ENCODE assay signal across 6 cellular contexts in genomic region chr14:70293461-70293860, GRCh38.
DNase-seq lines count a peak whose midpoint lies in the region; ATAC-seq and TF ChIP-seq lines count a peak whose summit lies in the region.
"Not testable (repeated sequence)": the region's sequence is repeated elsewhere in the genome, so short reads cannot be mapped to it uniquely, and the experiment has no call there.

No MANE protein-coding gene starts in this region.

- H3K36me3 Mint-ChIP-seq in WTC11; endodermal cell (ENCODE audit: low read depth); neural progenitor cell: not testable (repeated sequence)

- H3K4me3 ChIP-seq in HUES48 (ENCODE audit: low read depth, low read length) = 0 out of 2 replicates have a peak overlapping the region, but pooled peaks have one; percentile 25
- not testable (repeated sequence) for H3K4me3 ChIP-seq in endodermal cell (ENCODE audit: low read length); neural progenitor cell
- H3K4me3 ChIP-seq in iPS-18a (ENCODE audit: low read length) = peak overlapping the region; percentile 13

- CTCF ChIA-PET in WTC11 (lab: Charles Lee) = interaction anchor here (0.7 to 1.6 kb wide), 3 partner anchors 10 to 24 kb away, joined by 3 to 4 read pairs (median 3); no protein-coding TSS in a partner anchor

- H3K4me1 ChIP-seq in ES-I3 (ENCODE audit: insufficient read depth, low read length) (peaks cover 45% of the 10 kb centered on the region), HUES48 (ENCODE audit: control insufficient read depth, insufficient read depth, low read length) (peaks cover 44% of the 10 kb centered on the region), iPS-18a (ENCODE audit: control insufficient read depth, low read depth, low read length) (peaks cover 40% of the 10 kb centered on the region), neural progenitor cell (peaks cover 50% of the 10 kb centered on the region)
- not testable (repeated sequence) for H3K4me1 ChIP-seq in endodermal cell (ENCODE audit: control insufficient read depth, insufficient read depth, low read length)

- not testable (repeated sequence) for H2AFZ ChIP-seq in neural progenitor cell (replicated peaks)

- not testable (repeated sequence) for H3K9me3 Mint-ChIP-seq in WTC11, endodermal cell, neural progenitor cell

- not testable (repeated sequence) for H3K27me3 Mint-ChIP-seq in WTC11 (ENCODE audit: low read depth); endodermal cell (ENCODE audit: insufficient read depth); neural progenitor cell (ENCODE audit: insufficient read depth, low read depth)

- H3K9ac ChIP-seq in ES-I3 (ENCODE audit: low read depth, low read length) (peak overlapping the region; percentile 17; the same call in 1 of the 2 replicates), HUES48 (ENCODE audit: low read depth, low read length) (peak overlapping the region; percentile 58), iPS-18a (ENCODE audit: low read length) (peak overlapping the region; percentile 62)
- H3K9ac ChIP-seq in endodermal cell (ENCODE audit: extremely low read depth, low read length, poor library complexity, severe bottlenecking); neural progenitor cell: not testable (repeated sequence)

- H3K27ac ChIP-seq in HUES48 (ENCODE audit: low read depth, low read length) (peak overlapping the region; percentile 91), iPS-18a (ENCODE audit: low read length) (peak overlapping the region; percentile 94), neural progenitor cell (peak overlapping the region; percentile 87)
- H3K27ac ChIP-seq in endodermal cell (ENCODE audit: low read depth, low read length) = not testable (repeated sequence)

- not testable (repeated sequence) for H3K27ac Mint-ChIP-seq in WTC11, endodermal cell, neural progenitor cell

- H3K27me3 ChIP-seq in HUES48 (ENCODE audit: control insufficient read depth, insufficient read depth, low read length); endodermal cell (ENCODE audit: control insufficient read depth, insufficient read depth, low read length, poor library complexity, severe bottlenecking); iPS-18a (ENCODE audit: control insufficient read depth, insufficient read depth, low read length); neural progenitor cell: not testable (repeated sequence)

- 32 to 33% methylated on average over 4 to 6 of the region's 6 CpGs for WGBS in endodermal cell (ENCODE audit: insufficient coverage in 1 of 2, insufficient read length in 1 of 2), 2 experiments

- not testable (repeated sequence) for H3K36me3 ChIP-seq in ES-I3 (ENCODE audit: insufficient read depth, low read length); HUES48 (ENCODE audit: control insufficient read depth, insufficient read depth, low read length); endodermal cell (ENCODE audit: control insufficient read depth, insufficient read depth, low read length); iPS-18a (ENCODE audit: control insufficient read depth, low read depth, low read length); neural progenitor cell

- not testable (repeated sequence) for H3K9me3 ChIP-seq in ES-I3 (ENCODE audit: control insufficient read depth, insufficient read depth, low read length); HUES48 (ENCODE audit: control insufficient read depth, insufficient read depth, low read length); endodermal cell (ENCODE audit: control insufficient read depth, low read length); iPS-18a (ENCODE audit: control insufficient read depth, low read depth, low read length); neural progenitor cell (ENCODE audit: low read depth)

- TF ChIP-seq CTCF in WTC11 (IDR thresholded peaks at IDR 0.05); endodermal cell (conservative IDR thresholded peaks at IDR 0.05); neural progenitor cell (IDR thresholded peaks at IDR 0.05): not testable (repeated sequence)

- peak overlapping the region; percentile 68 for H3K4me2 ChIP-seq in neural progenitor cell

- peak; percentile 56; the same call in 1 of the 2 replicates for ATAC-seq in WTC11

- not testable (repeated sequence) for H3K79me2 ChIP-seq in neural progenitor cell (ENCODE audit: low read depth)

- DNase-seq in WTC11 (ENCODE audit: low spot score) (peak; percentile 38), endodermal cell (peak; percentile 61), neural progenitor cell (ENCODE audit: low spot score) (peak; percentile 15)

- POLR2A ChIA-PET in WTC11 (lab: Charles Lee) = interaction anchor here (1.3 kb wide), 1 partner anchor 12 kb away, joined by 5 read pairs; no protein-coding TSS in a partner anchor

- H3K4me1 Mint-ChIP-seq in WTC11, neural progenitor cell: not testable (repeated sequence)
- H3K4me1 Mint-ChIP-seq in endodermal cell = peaks cover 18% of the 10 kb centered on the region

- not testable (repeated sequence) for H3K4me3 Mint-ChIP-seq in WTC11, endodermal cell, neural progenitor cell

- not testable (repeated sequence) for H4K20me1 ChIP-seq in neural progenitor cell (ENCODE audit: low read depth)

- peaks cover 22% of the 10 kb centered on the region for H3F3A ChIP-seq in neural progenitor cell (ENCODE audit: low read depth)

TF ChIP-seq in WTC11, 78 proteins besides CTCF, POLR2A, EP300 and RAD21:
- TF ChIP-seq TEAD1 (CRISPR knock-in tag; IDR thresholded peaks at IDR 0.05) = peak; percentile 77; the same call in 1 of the 2 replicates
